Comparison of ENCODE assay signal across 10 cellular contexts in genomic region chr9:35666045-35666444, GRCh38. TPM values are rescaled to one million over a fixed set of nuclear protein-coding genes. Genes with fewer than 3 reads are reported as not detected.
DNase-seq lines count a peak whose midpoint lies in the region; ATAC-seq and TF ChIP-seq lines count a peak whose summit lies in the region.
"Had no signal": no experiment of that assay in that cellular context is flagged by ENCODE, and none has a peak within 500 bp of the region (broad histone marks: within the 10 kb centered on the region; RNA-seq: fewer than 3 reads in every experiment).

No MANE protein-coding gene starts in this region.

- ATAC-seq in GM19452 (IDR thresholded peaks at IDR 0.05; ENCODE audit: unreplicated experiment) = no peak

- H3K27me3 Mint-ChIP-seq in brain (peaks cover 4% of the 10 kb centered on the region), neural crest cell (ENCODE audit: low read depth) (no peaks in the 10 kb centered on the region)

- H3K36me3 Mint-ChIP-seq in brain (peaks cover 6% of the 10 kb centered on the region), neural crest cell (ENCODE audit: low read depth) (peaks cover 3% of the 10 kb centered on the region)

- H3K4me3 Mint-ChIP-seq in brain (peak overlapping the region; percentile 84 to 92 (median 88)), neural crest cell (peak overlapping the region; percentile 29)

- H3K9me3 Mint-ChIP-seq in brain (no peaks in the 10 kb centered on the region), neural crest cell (no peaks in the 10 kb centered on the region)

- DNase-seq in EH (ENCODE audit: low read depth) (peak; percentile 84), M059J (ENCODE audit: low read depth) (peak; percentile 78), neural crest cell (ENCODE audit: low read depth, low spot score) (no peak), midbrain (lab: John Stamatoyannopoulos, UW) (no peak)
- DNase-seq in stimulated activated CD8-positive, alpha-beta memory T cell treated with anti-CD3 and anti-CD28 coated beads, Interleukin-4, amount 100 ng/mL, for 48 hours = no peak
- DNase-seq: NCI-H1092, NCI-H82 had no signal

- H3K4me1 Mint-ChIP-seq in brain (peaks cover 52% of the 10 kb centered on the region), neural crest cell (peaks cover 37% of the 10 kb centered on the region)

- no peak for TF ChIP-seq CTCF in brain (conservative IDR thresholded peaks at IDR 0.05)
- no peak for TF ChIP-seq CTCF in neural crest cell (conservative IDR thresholded peaks at IDR 0.05)

- H3K27ac Mint-ChIP-seq in brain (peak overlapping the region in 3 of 5 experiments; percentile 58 to 90 (median 82)), neural crest cell (ENCODE audit: unreplicated experiment) (no peak overlapping the region)

RNA-seq across cellular contexts. Expression of gene ARHGEF39, which starts 1.1 kb away (rescaled TPM):
- 3.0 and 5.7 TPM in 2 replicates for total RNA-seq in M059J (2014; rRNA removed; shearing (Covaris generic))
- polyA plus RNA-seq in brain (ENCODE audit: insufficient read depth, low read depth, low replicate concordance) = 11.6 TPM
- 27.2 and 28.0 TPM in 2 replicates for total RNA-seq in neural crest cell

RNA-seq across cellular contexts. Expression of gene CA9, which starts 7.7 kb away (rescaled TPM):
- total RNA-seq in M059J (2014; rRNA removed; shearing (Covaris generic)) = 38.2 and 67.0 TPM in 2 replicates
- polyA plus RNA-seq in brain (ENCODE audit: insufficient read depth, low read depth, low replicate concordance) = 3.7 TPM
- total RNA-seq in neural crest cell = 0.45 and 0.63 TPM in 2 replicates

RNA-seq across cellular contexts. Expression of gene CCDC107, which starts 8.0 kb away (rescaled TPM):
- total RNA-seq in M059J (2014; rRNA removed; shearing (Covaris generic)) = 4.5 and 7.3 TPM in 2 replicates
- 45.7 TPM for polyA plus RNA-seq in brain (ENCODE audit: insufficient read depth, low read depth, low replicate concordance)
- total RNA-seq in neural crest cell = 15.4 and 17.2 TPM in 2 replicates

RNA-seq across cellular contexts. Expression of gene RMRP, which starts 8.2 kb away (rescaled TPM):
- total RNA-seq in M059J (2014; rRNA removed; shearing (Covaris generic)) = 4,274 and 18,093 TPM in 2 replicates
- polyA plus RNA-seq in brain (ENCODE audit: insufficient read depth, low read depth, low replicate concordance) = not detected
- 14,026 and 17,379 TPM in 2 replicates for total RNA-seq in neural crest cell
- polyA plus RNA-seq: cardiac muscle cell had no signal

RNA-seq across cellular contexts. Expression of gene SIT1, which starts 15.3 kb away (rescaled TPM):
- not detected in 2 replicates for total RNA-seq in M059J (2014; rRNA removed; shearing (Covaris generic))
- polyA plus RNA-seq in brain (ENCODE audit: insufficient read depth, low read depth, low replicate concordance) = 2.0 TPM
- 0.33 TPM in 1 of 2 replicates, not detected in the other for total RNA-seq in neural crest cell
- total RNA-seq: cardiac muscle cell had no signal

Comparison
In these comparisons a context has a peak if more than half of its experiments do, and no peak if none do; other contexts are left out.
1. DNase-seq: peak in EH (single experiment) and M059J (single experiment); none in neural crest cell (single experiment), stimulated activated CD8-positive, alpha-beta memory T cell treated with anti-CD3 and anti-CD28 coated beads, Interleukin-4, amount 100 ng/mL, for 48 hours (single experiment) and midbrain (single experiment).
2. RNA of gene CA9, which starts 7.7 kb away (total RNA-seq): 38.2 to 67.0 TPM in M059J; 0.45 to 0.63 TPM in neural crest cell; every median in the first group is over 10 times any median in the second.